In genomic region chr17:4365628-4366311, GRCh38 we compare ENCODE assay signal across 7 cellular contexts. TPM values are rescaled to one million over a fixed set of nuclear protein-coding genes. Genes with fewer than 3 reads are reported as not detected.
DNase-seq lines count a peak whose midpoint lies in the region; ATAC-seq, FAIRE-seq and TF ChIP-seq lines count a peak whose summit lies in the region.

No MANE protein-coding gene starts in this region.

- BruUV-seq in OCI-LY7 (replicated peaks; lab: Mats Ljungman, UMichigan), result no TSS peak

- peaks cover 56% of the 10 kb centered on the region for H3K79me2 ChIP-seq in OCI-LY7 (ENCODE audit: insufficient read depth, low read depth, low read length)
- H3K79me2 ChIP-seq in astrocyte (ENCODE audit: insufficient read depth, low read length), result peaks cover 57% of the 10 kb centered on the region

- ATAC-seq in GM18861 (IDR thresholded peaks at IDR 0.05; ENCODE audit: unreplicated experiment), result peak; percentile 20
- peak; percentile 21 for ATAC-seq in HG02642 (IDR thresholded peaks at IDR 0.05; ENCODE audit: poor library complexity, unreplicated experiment)

- peaks cover 70% of the 10 kb centered on the region for H3K4me1 ChIP-seq in OCI-LY7 (ENCODE audit: insufficient read depth, low read length, poor library complexity, severe bottlenecking)
- H3K4me1 ChIP-seq in astrocyte (ENCODE audit: insufficient read depth, low read length), result peaks cover 4% of the 10 kb centered on the region
- no peaks in the 10 kb centered on the region for H3K4me1 ChIP-seq in iPS-18a (ENCODE audit: control insufficient read depth, low read depth, low read length)
- peaks cover 3% of the 10 kb centered on the region in 2 donors for H3K4me1 ChIP-seq in small intestine (ENCODE audit: control insufficient read depth in 2 of 2, insufficient read depth in 1 of 2, low read depth in 1 of 2, low read length in 1 of 2)

- no peak overlapping the region for H3K4me3 Mint-ChIP-seq in astrocyte (ENCODE audit: unreplicated experiment)

- H3K27me3 Mint-ChIP-seq in astrocyte (ENCODE audit: low read depth, unreplicated experiment), result no peaks in the 10 kb centered on the region

- H3K9me3 Mint-ChIP-seq in astrocyte (ENCODE audit: unreplicated experiment), result no peaks in the 10 kb centered on the region

- H2AFZ ChIP-seq in OCI-LY7 (ENCODE audit: low read length), result no peak overlapping the region
- H2AFZ ChIP-seq in astrocyte (ENCODE audit: low read depth, low read length), result peak overlapping the region; percentile 71

- CTCF ChIA-PET in OCI-LY7 (lab: Charles Lee; ENCODE audit: unreplicated experiment), result no interaction called here

- TF ChIP-seq CTCF in OCI-LY7 (conservative IDR thresholded peaks at IDR 0.05; ENCODE audit: low read length) (no peak), astrocyte (IDR thresholded peaks at IDR 0.05; ENCODE audit: insufficient read depth, low read depth, low read length) (no peak)

- H3K27me3 ChIP-seq in astrocyte (ENCODE audit: insufficient read depth, low read length) (no peaks in the 10 kb centered on the region), iPS-18a (ENCODE audit: control insufficient read depth, insufficient read depth, low read length) (no peaks in the 10 kb centered on the region), small intestine (ENCODE audit: control insufficient read depth in 2 of 2, insufficient read depth in 2 of 2, low read length in 2 of 2) (no peaks in the 10 kb centered on the region)

- H3K4me3 ChIP-seq in OCI-LY7 (ENCODE audit: low read depth, low read length, poor library complexity, severe bottlenecking) (peak overlapping the region; percentile 98), astrocyte (ENCODE audit: insufficient read depth, low read depth, low read length) (peak overlapping the region; percentile 67), iPS-18a (ENCODE audit: low read length) (peak overlapping the region; percentile 81), small intestine (ENCODE audit: low read depth in 1 of 2, low read length in 2 of 2) (peak overlapping the region; percentile 84 to 100)

- no peaks in the 10 kb centered on the region for H3K9me2 ChIP-seq in OCI-LY7 (ENCODE audit: insufficient read depth, low read length)

- FAIRE-seq in astrocyte (lab: Jason Lieb, UNC), result no peak
- no peak for FAIRE-seq in small intestine (lab: Jason Lieb, UNC)

- H3K27ac Mint-ChIP-seq in astrocyte (ENCODE audit: unreplicated experiment), result no peak overlapping the region

- peaks cover 48% of the 10 kb centered on the region for H3K36me3 ChIP-seq in OCI-LY7 (ENCODE audit: insufficient read depth, low read length)
- H3K36me3 ChIP-seq in astrocyte (ENCODE audit: insufficient read depth, low read length), result no peaks in the 10 kb centered on the region
- no peaks in the 10 kb centered on the region for H3K36me3 ChIP-seq in iPS-18a (ENCODE audit: control insufficient read depth, low read depth, low read length)
- no peaks in the 10 kb centered on the region for H3K36me3 ChIP-seq in small intestine (ENCODE audit: control insufficient read depth in 2 of 2, insufficient read depth in 2 of 2, low read length in 2 of 2)

- 0 to 1% (median 0%) methylated on average over 51 to 81 of the region's 81 CpGs for WGBS in small intestine, 3 donors

- intact Hi-C loops in OCI-LY7 (cut with micrococcal nuclease; ENCODE audit: unreplicated experiment), result loop anchor here (1.0 to 10.0 kb wide), 7 partner anchors 32 to 829 kb away; partner anchors contain the start of genes ANKFY1, ATP2A3 and ZNF594

- peaks cover 2% of the 10 kb centered on the region for H3K36me3 Mint-ChIP-seq in astrocyte (ENCODE audit: low read depth, unreplicated experiment)

- POLR2A ChIA-PET in OCI-LY7 (lab: Charles Lee), result interaction anchor here (0.7 to 1.0 kb wide), 2 partner anchors 12 to 13 kb away, joined by 3 to 4 read pairs; no protein-coding TSS in a partner anchor

- H3K9me3 ChIP-seq in OCI-LY7 (ENCODE audit: low read length) (no peaks in the 10 kb centered on the region), astrocyte (ENCODE audit: insufficient read depth, low read depth, low read length) (no peaks in the 10 kb centered on the region), iPS-18a (ENCODE audit: control insufficient read depth, low read depth, low read length) (no peaks in the 10 kb centered on the region), small intestine (ENCODE audit: control insufficient read depth, low read depth) (no peaks in the 10 kb centered on the region)

- H3K4me2 ChIP-seq in OCI-LY7 (ENCODE audit: low read length) (peak overlapping the region; percentile 85), astrocyte (ENCODE audit: low read length) (peak overlapping the region; percentile 88)

- peaks cover 12% of the 10 kb centered on the region; the same call in 1 of the 2 replicates for H4K20me1 ChIP-seq in OCI-LY7 (ENCODE audit: insufficient read depth, low read length)
- H4K20me1 ChIP-seq in astrocyte (ENCODE audit: insufficient read depth, low read length), result peaks cover 36% of the 10 kb centered on the region

- peak; percentile 62 for DNase-seq in OCI-LY7 (ENCODE audit: low spot score)
- no peak for DNase-seq in astrocyte (ENCODE audit: low read depth)
- DNase-seq in small intestine, result peak; percentile 29
- no peak for DNase-seq in KG1 (lab: John Stamatoyannopoulos, UW)

- H3K27ac ChIP-seq in OCI-LY7 (ENCODE audit: low read depth, low read length, poor library complexity, severe bottlenecking) (peak overlapping the region; percentile 89), astrocyte (ENCODE audit: low read depth, low read length) (peak overlapping the region; percentile 85), iPS-18a (ENCODE audit: low read length) (peak overlapping the region; percentile 47), small intestine (ENCODE audit: low read depth in 1 of 2, low read length in 1 of 2) (peak overlapping the region; percentile 96)

- H3K4me1 Mint-ChIP-seq in astrocyte (ENCODE audit: low read depth, unreplicated experiment), result peaks cover 2% of the 10 kb centered on the region

- peak overlapping the region; percentile 95 for H3K9ac ChIP-seq in astrocyte (ENCODE audit: low read length)
- H3K9ac ChIP-seq in iPS-18a (ENCODE audit: low read length), result peak overlapping the region; percentile 80

RNA-seq across cellular contexts. Expression of gene UBE2G1, which starts 0.7 kb away (rescaled TPM):
- total RNA-seq in OCI-LY7 (2014; rRNA removed; shearing (Covaris generic)), result 115 and 124 TPM in 2 replicates
- total RNA-seq in OCI-LY7 (2022) (216 and 222 TPM in 2 replicates), astrocyte (123 and 129 TPM in 2 replicates)
- 10 to 100 TPM; 15.7 to 41.3 (median 21.5) TPM for polyA plus RNA-seq in small intestine

Comparison
In these comparisons a context has a peak if more than half of its experiments do, and no peak if none do; other contexts are left out.
1. DNase-seq: peak in OCI-LY7 (single experiment) and small intestine (single experiment); none in astrocyte (single experiment) and KG1 (single experiment).
2. Peak in every context shown above with its lines, with median percentiles within 50 percentile points of each other: H3K27ac ChIP-seq and H3K4me3 ChIP-seq.